In genomic region chr14:19374451-19374903, GRCh38 we compare ENCODE assay signal across 11 cellular contexts. TPM values are rescaled to one million over a fixed set of nuclear protein-coding genes. Genes with fewer than 3 reads are reported as not detected.
"Had no signal": no experiment of that assay in that cellular context is flagged by ENCODE, and none has a peak within 500 bp of the region (broad histone marks: within the 10 kb centered on the region; RNA-seq: fewer than 3 reads in every experiment).

No MANE protein-coding gene starts in this region.

RNA-seq across cellular contexts. Expression of gene POTEG, which starts 59.7 kb away (rescaled TPM):
- total RNA-seq: activated CD4-positive, alpha-beta memory T cell treated with anti-CD3 and anti-CD28 coated beads, Interleukin-2, amount 10 ng/mL, durations not matched to agents 7 days and 5 days; activated CD4-positive, alpha-beta T cell treated with anti-CD3 and anti-CD28 coated beads for 36 hours; activated CD8-positive, alpha-beta memory T cell treated with anti-CD3 and anti-CD28 coated beads for 36 hours; activated naive CD8-positive, alpha-beta T cell treated with anti-CD3 and anti-CD28 coated beads, Interleukin-2, amount 10 ng/mL, durations not matched to agents 7 days and 5 days; activated T-cell treated with anti-CD3 and anti-CD28 coated beads, Interleukin-2, amount 50 U/mL, for 72 hours; activated T-helper 2 cell treated with anti-CD3 and anti-CD28 coated beads, Interferon-gamma antibody, Interleukin-2, Interleukin-4, amounts not matched to agents 10 μg/mL and 5 μg/mL and 100 μg/mL, durations not matched to agents 14 hours and 24 hours and 36 hours; aorta; body of pancreas; bronchial epithelial cell; SJCRH30; T-helper 1 cell treated with Interleukin-12 subunit alpha and Interleukin-12 subunit beta and Interleukin-4 antibody, amounts not matched to agents 30 ng/mL and 1 ng/mL, for 36 hours had no signal
- polyA plus RNA-seq: aorta had no signal
